Comparison of ENCODE assay signal across 15 cellular contexts in genomic region chr2:65937379-65938160, GRCh38.
"Had no signal": no experiment of that assay in that cellular context is flagged by ENCODE, and none has a peak within 500 bp of the region (broad histone marks: within the 10 kb centered on the region; RNA-seq: fewer than 3 reads in every experiment).

No MANE protein-coding gene starts in this region.

- ATAC-seq: activated T-cell treated with anti-CD3 and anti-CD28 coated beads, Interleukin-2, amount 50 U/mL, for 72 hours had no signal

- H3K4me1 ChIP-seq: ascending aorta, sigmoid colon, stomach had no signal

- H3K36me3 ChIP-seq: ascending aorta, sigmoid colon, stomach, thoracic aorta had no signal

- H3K27me3 ChIP-seq: ascending aorta, sigmoid colon, stomach had no signal

- H3K27ac ChIP-seq: ascending aorta, coronary artery, sigmoid colon, stomach, thoracic aorta had no signal

- H3K9me3 ChIP-seq: ascending aorta, sigmoid colon, stomach, thoracic aorta had no signal

- DNase-seq: activated CD4-positive, alpha-beta T cell treated with anti-CD3 and anti-CD28 coated beads for 1 hour; activated CD4-positive, alpha-beta T cell treated with anti-CD3 and anti-CD28 coated beads, Interleukin-2, amount 50 U/mL, for 48 hours; activated gamma-delta T cell treated with Interleukin-2 at 50 U/mL for 16 hours; activated naive CD8-positive, alpha-beta T cell treated with anti-CD3 and anti-CD28 coated beads, Interleukin-2, amount 10 ng/mL, durations not matched to agents 7 days and 5 days; activated T-cell treated with anti-CD3 and anti-CD28 coated beads, Interleukin-2, amount 50 U/mL, for 72 hours; caudate nucleus; effector CD8-positive, alpha-beta T cell; hippocampal formation; nephron progenitor cell; sigmoid colon; stimulated activated CD4-positive, alpha-beta T cell treated with anti-CD3 and anti-CD28 coated beads, Interleukin-4, amount 100 ng/mL, for 4 hours; stomach had no signal

- H3K4me3 ChIP-seq: ascending aorta, coronary artery, sigmoid colon, stomach, thoracic aorta had no signal
